In genomic region chr15:56468271-56468912, GRCh38 we compare ENCODE assay signal across 8 cellular contexts. TPM values are rescaled to one million over a fixed set of nuclear protein-coding genes. Genes with fewer than 3 reads are reported as not detected.
A peak's percentile ranks its signal among the peaks of the same experiment; 100 is the strongest.
DNase-seq lines count a peak whose midpoint lies in the region; ATAC-seq and TF ChIP-seq lines count a peak whose summit lies in the region.

No MANE protein-coding gene starts in this region.

- ATAC-seq in GM19395 (IDR thresholded peaks at IDR 0.05; ENCODE audit: unreplicated experiment) (peak; percentile 60), HG03439 (IDR thresholded peaks at IDR 0.05; ENCODE audit: unreplicated experiment) (no peak)
- peak; percentile 59 for ATAC-seq in activated naive CD8-positive, alpha-beta T cell treated with anti-CD3 and anti-CD28 coated beads, Interleukin-2, amount 10 ng/mL, durations not matched to agents 7 days and 5 days (ENCODE audit: low read depth)

- TF ChIP-seq CTCF in CD14-positive monocyte (IDR thresholded peaks at IDR 0.05) (no peak), nephron (IDR thresholded peaks at IDR 0.05; ENCODE audit: unreplicated experiment in 3 of 3) (no peak)

- peaks cover 26% of the 10 kb centered on the region for H3K4me1 Mint-ChIP-seq in CD14-positive monocyte
- H3K4me1 Mint-ChIP-seq in IgD-negative memory B cell = peaks cover 15 to 18% (median 17%) of the 10 kb centered on the region in 3 donors
- H3K4me1 Mint-ChIP-seq in activated naive CD8-positive, alpha-beta T cell treated with anti-CD3 and anti-CD28 coated beads, Interleukin-2, amount 10 ng/mL, durations not matched to agents 7 days and 5 days = peaks cover 20% of the 10 kb centered on the region
- peaks cover 24% of the 10 kb centered on the region for H3K4me1 Mint-ChIP-seq in nephron

- H3K27me3 Mint-ChIP-seq in CD14-positive monocyte (ENCODE audit: low read depth in 3 of 3) (peaks cover 0 to 2% (median under 1%) of the 10 kb centered on the region in 3 donors), IgD-negative memory B cell (peaks cover 6% of the 10 kb centered on the region), nephron (ENCODE audit: low read depth) (peaks cover 6% of the 10 kb centered on the region)
- peaks cover 13% of the 10 kb centered on the region for H3K27me3 Mint-ChIP-seq in activated naive CD8-positive, alpha-beta T cell treated with anti-CD3 and anti-CD28 coated beads, Interleukin-2, amount 10 ng/mL, durations not matched to agents 7 days and 5 days

- H3K36me3 Mint-ChIP-seq in CD14-positive monocyte (no peaks in the 10 kb centered on the region), IgD-negative memory B cell (no peaks in the 10 kb centered on the region), nephron (ENCODE audit: low read depth) (no peaks in the 10 kb centered on the region)
- H3K36me3 Mint-ChIP-seq in activated naive CD8-positive, alpha-beta T cell treated with anti-CD3 and anti-CD28 coated beads, Interleukin-2, amount 10 ng/mL, durations not matched to agents 7 days and 5 days = no peaks in the 10 kb centered on the region

- POLR2A ChIA-PET in activated naive CD8-positive, alpha-beta T cell treated with anti-CD3 and anti-CD28 coated beads, Interleukin-2, amount 10 ng/mL, durations not matched to agents 7 days and 5 days (lab: Charles Lee) = interaction anchor here (1.0 kb wide), 1 partner anchor 450 kb away, joined by 4 read pairs; the partner anchor contains the start of gene TCF12

- H3K9me3 Mint-ChIP-seq in CD14-positive monocyte (no peaks in the 10 kb centered on the region), IgD-negative memory B cell (peaks cover 0 to 2% (median 0%) of the 10 kb centered on the region in 3 donors), nephron (no peaks in the 10 kb centered on the region)
- no peaks in the 10 kb centered on the region for H3K9me3 Mint-ChIP-seq in activated naive CD8-positive, alpha-beta T cell treated with anti-CD3 and anti-CD28 coated beads, Interleukin-2, amount 10 ng/mL, durations not matched to agents 7 days and 5 days

- intact Hi-C loops in CD14-positive monocyte (cut with micrococcal nuclease) = loop anchor here in 1 of 2 donors (5.0 kb wide), 1 partner anchor 231 kb away; no protein-coding TSS in a partner anchor

- DNase-seq in CD14-positive monocyte (ENCODE audit: low spot score) (no peak), NCI-H1694 treated with DMSO at 0.1 percent for 48 hours (lab: John Stamatoyannopoulos, UW) (no peak), NCI-H69 (lab: John Stamatoyannopoulos, UW) (no peak)
- DNase-seq in activated naive CD8-positive, alpha-beta T cell treated with anti-CD3 and anti-CD28 coated beads, Interleukin-2, amount 10 ng/mL, durations not matched to agents 7 days and 5 days = no peak

- peak overlapping the region; percentile 73 to 93 for H3K4me3 Mint-ChIP-seq in CD14-positive monocyte
- H3K4me3 Mint-ChIP-seq in IgD-negative memory B cell = peak overlapping the region; percentile 39 to 92 (median 82)
- peak overlapping the region; percentile 84 for H3K4me3 Mint-ChIP-seq in activated naive CD8-positive, alpha-beta T cell treated with anti-CD3 and anti-CD28 coated beads, Interleukin-2, amount 10 ng/mL, durations not matched to agents 7 days and 5 days
- peak overlapping the region in 2 of 3 experiments; percentile 39 to 50 for H3K4me3 Mint-ChIP-seq in nephron

- H3K27ac Mint-ChIP-seq in CD14-positive monocyte (peak overlapping the region in 6 of 7 donors; percentile 53 to 87 (median 76)), IgD-negative memory B cell (peak overlapping the region; percentile 27 to 60 (median 44)), nephron (peak overlapping the region; percentile 83 to 94 (median 91))
- H3K27ac Mint-ChIP-seq in activated naive CD8-positive, alpha-beta T cell treated with anti-CD3 and anti-CD28 coated beads, Interleukin-2, amount 10 ng/mL, durations not matched to agents 7 days and 5 days = peak overlapping the region; percentile 88

RNA-seq across cellular contexts. Expression of gene MNS1, which starts 3.5 kb away (rescaled TPM):
- polyA plus RNA-seq in CD14-positive monocyte (under 1 TPM in 1 of 2 donors, not detected in 1; 0.29 TPM), IgD-negative memory B cell (0.63 TPM)
- under 1 TPM; 0.80 to 0.85 TPM for total RNA-seq in activated naive CD8-positive, alpha-beta T cell treated with anti-CD3 and anti-CD28 coated beads, Interleukin-2, amount 10 ng/mL, durations not matched to agents 7 days and 5 days
